Comparison of ENCODE assay signal across 8 cellular contexts in genomic region chr5:61332369-61332745, GRCh38. TPM values are rescaled to one million over a fixed set of nuclear protein-coding genes. Genes with fewer than 3 reads are reported as not detected.
DNase-seq lines count a peak whose midpoint lies in the region; ATAC-seq and TF ChIP-seq lines count a peak whose summit lies in the region.

No MANE protein-coding gene starts in this region.

- peaks cover 4 to 15% (median 6%) of the 10 kb centered on the region in 5 experiments for H3K9me3 Mint-ChIP-seq in brain
- H3K9me3 Mint-ChIP-seq in stimulated activated naive CD8-positive, alpha-beta T cell treated with anti-CD3 and anti-CD28 coated beads, Interleukin-15, amount 100 ng/mL, for 72 hours, result no peaks in the 10 kb centered on the region

- peaks cover 14% of the 10 kb centered on the region for H3K4me1 ChIP-seq in Panc1 (ENCODE audit: control insufficient read depth, insufficient read depth, low read length)

- ATAC-seq in GM19324 (IDR thresholded peaks at IDR 0.05; ENCODE audit: low FRiP score, unreplicated experiment), result peak; percentile 0
- ATAC-seq in Panc1, result peak; percentile 10
- peak; percentile 0 for ATAC-seq in stimulated activated naive CD8-positive, alpha-beta T cell treated with anti-CD3 and anti-CD28 coated beads, Interleukin-15, amount 100 ng/mL, for 72 hours
- no peak for ATAC-seq in GM18858 (IDR thresholded peaks at IDR 0.05; ENCODE audit: unreplicated experiment)

- H3K4me1 Mint-ChIP-seq in brain, result peaks cover 54% of the 10 kb centered on the region
- peaks cover 50% of the 10 kb centered on the region for H3K4me1 Mint-ChIP-seq in stimulated activated naive CD8-positive, alpha-beta T cell treated with anti-CD3 and anti-CD28 coated beads, Interleukin-15, amount 100 ng/mL, for 72 hours

- H3K27ac ChIP-seq in C4-2B (peak overlapping the region; percentile 39), Panc1 (ENCODE audit: low read length) (no peak overlapping the region)

- DNase-seq in Panc1 (ENCODE audit: low read depth, low spot score), result no peak
- DNase-seq in kidney epithelial cell (ENCODE audit: low read depth), result no peak
- peak in 1 of 2 donors; percentile 59 for DNase-seq in stimulated activated naive CD8-positive, alpha-beta T cell treated with anti-CD3 and anti-CD28 coated beads, Interleukin-15, amount 100 ng/mL, for 72 hours
- no peak for DNase-seq in SHP77 (lab: John Stamatoyannopoulos, UW)

- intact Hi-C loops in Panc1 (cut with micrococcal nuclease; ENCODE audit: unreplicated experiment), result loop anchor here (10.0 kb wide), 1 partner anchor 482 kb away; no protein-coding TSS in a partner anchor

- TF ChIP-seq CTCF in C4-2B (conservative IDR thresholded peaks at IDR 0.05) (no peak), Panc1 (IDR thresholded peaks at IDR 0.05) (no peak), brain (conservative IDR thresholded peaks at IDR 0.05) (no peak), kidney epithelial cell (IDR thresholded peaks at IDR 0.05; ENCODE audit: insufficient read depth, low read length, poor library complexity, severe bottlenecking) (no peak)

- H3K4me3 ChIP-seq in Panc1 (ENCODE audit: low read depth in 2 of 2, low read length in 2 of 2) (peak overlapping the region; percentile 46 to 58), kidney epithelial cell (ENCODE audit: low read depth, low read length) (peak overlapping the region; percentile 95)

- CTCF ChIA-PET in Panc1 (lab: Charles Lee), result no interaction called here

- in situ Hi-C loops in Panc1 (cut with HindIII; ENCODE audit: low pct_unique_long_range_greater_than_20kb, low sequenced_read_pairs), result no loop called here

- peak overlapping the region in 3 of 5 experiments; percentile 92 to 97 (median 96) for H3K27ac Mint-ChIP-seq in brain
- H3K27ac Mint-ChIP-seq in stimulated activated naive CD8-positive, alpha-beta T cell treated with anti-CD3 and anti-CD28 coated beads, Interleukin-15, amount 100 ng/mL, for 72 hours, result no peak overlapping the region

- H3K27me3 Mint-ChIP-seq in brain, result peaks cover 21% of the 10 kb centered on the region
- peaks cover 30% of the 10 kb centered on the region for H3K27me3 Mint-ChIP-seq in stimulated activated naive CD8-positive, alpha-beta T cell treated with anti-CD3 and anti-CD28 coated beads, Interleukin-15, amount 100 ng/mL, for 72 hours

- peaks cover 25% of the 10 kb centered on the region for H3K36me3 Mint-ChIP-seq in brain

- no TSS peak for BruUV-seq in Panc1 (replicated peaks; lab: Mats Ljungman, UMichigan)

- peak overlapping the region; percentile 87 to 97 (median 88) for H3K4me3 Mint-ChIP-seq in brain
- peak overlapping the region; percentile 97 to 98 for H3K4me3 Mint-ChIP-seq in stimulated activated naive CD8-positive, alpha-beta T cell treated with anti-CD3 and anti-CD28 coated beads, Interleukin-15, amount 100 ng/mL, for 72 hours

- H3K9me3 ChIP-seq in Panc1 (ENCODE audit: control insufficient read depth, insufficient read depth, low read depth, low read length), result no peaks in the 10 kb centered on the region

- no peaks in the 10 kb centered on the region for H3K27me3 ChIP-seq in Panc1 (ENCODE audit: control insufficient read depth, insufficient read depth, low read length)
- H3K27me3 ChIP-seq in kidney epithelial cell (ENCODE audit: control insufficient read depth, insufficient read depth, low read length), result no peaks in the 10 kb centered on the region

- H3K36me3 ChIP-seq in Panc1 (ENCODE audit: control insufficient read depth, insufficient read depth, low read length), result no peaks in the 10 kb centered on the region; the same call in 1 of the 2 replicates
- no peaks in the 10 kb centered on the region for H3K36me3 ChIP-seq in kidney epithelial cell (ENCODE audit: control insufficient read depth, insufficient read depth, low read length)

- POLR2A ChIA-PET in Panc1 (lab: Charles Lee), result interaction anchor here (0.6 to 1.2 kb wide), 2 partner anchors 30 to 373 kb away, joined by 3 to 4 read pairs; no protein-coding TSS in a partner anchor

RNA-seq across cellular contexts. Expression of gene ZSWIM6, which starts 0.3 kb away (rescaled TPM):
- total RNA-seq in Panc1 (2021; ENCODE audit: unreplicated experiment) (10.8 TPM), kidney epithelial cell (18.5 and 22.5 TPM in 2 replicates)
- 5.0 TPM for polyA plus RNA-seq in Panc1 (2012; ENCODE audit: insufficient read length)
- 11.0 TPM for polyA plus RNA-seq in brain (ENCODE audit: insufficient read depth, low read depth, low replicate concordance)

Comparison
In these comparisons a context has a peak if more than half of its experiments do, and no peak if none do; other contexts are left out.
1. H3K27ac Mint-ChIP-seq: peak in brain (3 of 5); none in stimulated activated naive CD8-positive, alpha-beta T cell treated with anti-CD3 and anti-CD28 coated beads, Interleukin-15, amount 100 ng/mL, for 72 hours (0 of 2).